Comparison of ENCODE assay signal across 19 cellular contexts in genomic region chr2:173122936-173123335, GRCh38.
"Had no signal": no experiment of that assay in that cellular context is flagged by ENCODE, and none has a peak within 500 bp of the region (broad histone marks: within the 10 kb centered on the region; RNA-seq: fewer than 3 reads in every experiment).

No MANE protein-coding gene starts in this region.

- H3K9me3 ChIP-seq: esophagus squamous epithelium, left lung, spleen, testis, uterus had no signal

- H3K27me3 Mint-ChIP-seq: activated B cell treated with CpG ODN at 0.5 μM for 24 hours had no signal

- ATAC-seq: activated CD4-positive, alpha-beta T cell treated with anti-CD3 and anti-CD28 coated beads for 36 hours; left lung; naive thymus-derived CD4-positive, alpha-beta T cell had no signal

- H3K4me3 ChIP-seq: coronary artery, esophagus squamous epithelium, left lung, lung, spleen, testis, uterus had no signal

- H3K27ac ChIP-seq: coronary artery, esophagus squamous epithelium, left lung, spleen, testis, uterus had no signal

- H3K4me3 Mint-ChIP-seq: activated B cell treated with CpG ODN at 0.5 μM for 24 hours; activated CD4-positive, alpha-beta memory T cell treated with anti-CD3 and anti-CD28 coated beads for 36 hours; activated CD4-positive, alpha-beta T cell treated with anti-CD3 and anti-CD28 coated beads for 36 hours; activated naive CD8-positive, alpha-beta T cell treated with anti-CD3 and anti-CD28 coated beads for 36 hours; naive thymus-derived CD4-positive, alpha-beta T cell; neural crest cell had no signal

- H3K9me3 Mint-ChIP-seq: activated B cell treated with CpG ODN at 0.5 μM for 24 hours; activated CD4-positive, alpha-beta memory T cell treated with anti-CD3 and anti-CD28 coated beads for 36 hours; activated naive CD8-positive, alpha-beta T cell treated with anti-CD3 and anti-CD28 coated beads for 36 hours had no signal

- H3K36me3 Mint-ChIP-seq: activated CD4-positive, alpha-beta memory T cell treated with anti-CD3 and anti-CD28 coated beads for 36 hours; activated naive CD8-positive, alpha-beta T cell treated with anti-CD3 and anti-CD28 coated beads for 36 hours had no signal

- H3K27ac Mint-ChIP-seq: activated B cell treated with CpG ODN at 0.5 μM for 24 hours; activated CD4-positive, alpha-beta memory T cell treated with anti-CD3 and anti-CD28 coated beads for 36 hours; activated CD4-positive, alpha-beta T cell treated with anti-CD3 and anti-CD28 coated beads for 36 hours; activated naive CD8-positive, alpha-beta T cell treated with anti-CD3 and anti-CD28 coated beads for 36 hours; naive thymus-derived CD4-positive, alpha-beta T cell had no signal

- H3K36me3 ChIP-seq: left lung, spleen, uterus had no signal

- DNase-seq: activated B cell treated with CpG ODN at 0.5 μM for 24 hours; activated CD4-positive, alpha-beta memory T cell treated with anti-CD3 and anti-CD28 coated beads for 36 hours; activated CD4-positive, alpha-beta T cell treated with anti-CD3 and anti-CD28 coated beads for 36 hours; activated naive CD4-positive, alpha-beta T cell treated with Interleukin-2 at 50 U/mL for 16 hours; activated naive CD8-positive, alpha-beta T cell treated with anti-CD3 and anti-CD28 coated beads for 36 hours; activated T-cell treated with anti-CD3 and anti-CD28 coated beads, Interleukin-2, amount 50 U/mL, for 48 hours; esophagus squamous epithelium; left lung; naive thymus-derived CD4-positive, alpha-beta T cell; spleen; stimulated activated CD4-positive, alpha-beta T cell treated with anti-CD3 and anti-CD28 coated beads, Interleukin-4, amount 100 ng/mL, for 1 hour; stimulated activated naive CD4-positive, alpha-beta T cell; T-helper 9 cell; testis; trophoblast cell; uterus had no signal

- H3K27me3 ChIP-seq: esophagus squamous epithelium, left lung, spleen, testis, uterus had no signal

- H3K4me1 Mint-ChIP-seq: neural crest cell had no signal
